Comparison of ENCODE assay signal across 2 cellular contexts in the genomic region with DNA sequence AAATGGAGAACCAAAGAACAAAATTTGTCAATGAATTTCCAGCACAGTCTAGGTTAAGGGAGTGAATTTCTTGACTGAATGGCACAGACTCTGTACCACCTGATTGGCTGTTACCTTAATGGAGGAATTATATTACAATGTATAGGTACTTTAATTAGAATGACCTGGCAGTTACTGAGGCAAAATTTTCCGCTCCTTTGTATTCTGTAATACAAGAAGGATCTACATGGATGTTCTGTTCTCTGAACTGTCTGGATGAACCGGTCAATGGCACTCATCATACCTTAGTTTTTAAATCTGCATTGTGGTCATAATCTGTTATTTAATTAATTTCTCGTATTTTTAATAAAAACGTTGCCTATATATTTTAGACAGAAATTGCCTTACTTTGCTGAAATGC.
A peak's percentile ranks its signal among the peaks of the same experiment; 100 is the strongest.
TF ChIP-seq lines count a peak whose summit lies in the region.
"Not testable (repeated sequence)": the region's sequence is repeated elsewhere in the genome, so short reads cannot be mapped to it uniquely, and the experiment has no call there.

No MANE protein-coding gene starts in this region.

- TF ChIP-seq CTCF in neutrophil (IDR thresholded peaks at IDR 0.05), result not testable (repeated sequence)

- H3K9me3 ChIP-seq in KOPT-K1 (ENCODE audit: insufficient read depth, low read length, poor library complexity, severe bottlenecking); neutrophil: not testable (repeated sequence)

- not testable (repeated sequence) for H3K36me3 ChIP-seq in KOPT-K1 (ENCODE audit: insufficient read depth, low read length); neutrophil

- not testable (repeated sequence) for H3K27me3 ChIP-seq in neutrophil

- not testable (repeated sequence) for H3K4me3 ChIP-seq in neutrophil (ENCODE audit: low read depth in 1 of 2, low read length in 1 of 2)

- peak overlapping the region; percentile 63 for H3K27ac ChIP-seq in KOPT-K1 (ENCODE audit: low read depth, low read length, poor library complexity, severe bottlenecking)
- H3K27ac ChIP-seq in neutrophil, result peak overlapping the region; percentile 8

- H3K4me1 ChIP-seq in neutrophil (ENCODE audit: control insufficient read depth in 1 of 2, insufficient read depth in 1 of 2, low read depth in 1 of 2, low read length in 1 of 2), result peaks cover 10% of the 10 kb centered on the region in 2 experiments
